In genomic region chr18:13256444-13257305, GRCh38 we compare ENCODE assay signal across 21 cellular contexts. TPM values are rescaled to one million over a fixed set of nuclear protein-coding genes. Genes with fewer than 3 reads are reported as not detected.
DNase-seq lines count a peak whose midpoint lies in the region; ATAC-seq and TF ChIP-seq lines count a peak whose summit lies in the region.
"Had no signal": no experiment of that assay in that cellular context is flagged by ENCODE, and none has a peak within 500 bp of the region (broad histone marks: within the 10 kb centered on the region; RNA-seq: fewer than 3 reads in every experiment).

No MANE protein-coding gene starts in this region.

- TF ChIP-seq CTCF in chondrocyte (IDR thresholded peaks at IDR 0.05), result no peak

- peaks cover 68% of the 10 kb centered on the region for H3K4me1 Mint-ChIP-seq in chondrocyte (ENCODE audit: low read depth)

- no peak overlapping the region for H3K4me3 Mint-ChIP-seq in chondrocyte (ENCODE audit: unreplicated experiment)
- H3K4me3 Mint-ChIP-seq: activated T-helper 1 cell treated with anti-CD3 and anti-CD28 coated beads, Interleukin-12 subunit alpha, Interleukin-12 subunit beta, Interleukin-2, Interleukin-4 antibody, amounts not matched to agents 30 ng/mL and 10 ng/mL and 1 ng/mL, durations not matched to agents 14 hours and 24 hours and 36 hours; CD8-positive, alpha-beta T cell; IgD-negative memory B cell had no signal

- H3K27me3 Mint-ChIP-seq in chondrocyte (ENCODE audit: low read depth), result no peaks in the 10 kb centered on the region

- ATAC-seq in GM21390 (IDR thresholded peaks at IDR 0.05; ENCODE audit: unreplicated experiment), result no peak
- ATAC-seq: CD8-positive, alpha-beta T cell; gastrocnemius medialis; right cardiac atrium; stimulated activated naive CD8-positive, alpha-beta T cell treated with anti-CD3 and anti-CD28 coated beads, Interleukin-15, Interleukin-2, amounts not matched to agents 100 U/mL and 50 U/mL, for 24 hours had no signal

- H3K36me3 Mint-ChIP-seq in chondrocyte (ENCODE audit: low read depth), result peaks cover 8% of the 10 kb centered on the region
- H3K36me3 Mint-ChIP-seq: CD8-positive, alpha-beta T cell had no signal

- intact Hi-C loops in posterior vena cava (cut with DNase I), result no loop called here

- DNase-seq in activated CD4-positive, CD25-positive, alpha-beta regulatory T cell treated with anti-CD3 and anti-CD28 coated beads, Interleukin-2, amount 50 U/mL, for 72 hours, result peak; percentile 6
- DNase-seq in activated CD4-positive, CD25-positive, alpha-beta regulatory T cell (lab: John Stamatoyannopoulos, UW), result no peak
- peak; percentile 70 for DNase-seq in NCI-H1092 treated with DMSO at 0.1 percent for 48 hours (lab: John Stamatoyannopoulos, UW)
- no peak for DNase-seq in chondrocyte (ENCODE audit: low spot score)
- peak; percentile 30 for DNase-seq in posterior vena cava (ENCODE audit: low spot score)
- no peak for DNase-seq in nucleus accumbens (lab: John Stamatoyannopoulos, UW)
- DNase-seq in activated CD4-positive, alpha-beta T cell treated with anti-CD3 and anti-CD28 coated beads for 48 hours, result no peak
- DNase-seq: EL; erythroblast; gastrocnemius medialis; HCEC 1CT; left ventricle myocardium inferior; MM.1S; NCI-H2081 treated with DMSO at 0.1 percent for 48 hours; right cardiac atrium; stimulated activated naive CD8-positive, alpha-beta T cell treated with anti-CD3 and anti-CD28 coated beads, Interleukin-15, Interleukin-2, amounts not matched to agents 100 U/mL and 50 U/mL, for 24 hours; SW 1271 had no signal

- no peaks in the 10 kb centered on the region for H3K9me3 Mint-ChIP-seq in chondrocyte (ENCODE audit: low read depth)
- H3K9me3 Mint-ChIP-seq: activated T-helper 1 cell treated with anti-CD3 and anti-CD28 coated beads, Interleukin-12 subunit alpha, Interleukin-12 subunit beta, Interleukin-2, Interleukin-4 antibody, amounts not matched to agents 30 ng/mL and 10 ng/mL and 1 ng/mL, durations not matched to agents 14 hours and 24 hours and 36 hours; CD8-positive, alpha-beta T cell had no signal

- peak overlapping the region; percentile 80 for H3K27ac Mint-ChIP-seq in chondrocyte (ENCODE audit: unreplicated experiment)
- H3K27ac Mint-ChIP-seq: activated T-helper 1 cell treated with anti-CD3 and anti-CD28 coated beads, Interleukin-12 subunit alpha, Interleukin-12 subunit beta, Interleukin-2, Interleukin-4 antibody, amounts not matched to agents 30 ng/mL and 10 ng/mL and 1 ng/mL, durations not matched to agents 14 hours and 24 hours and 36 hours; CD8-positive, alpha-beta T cell had no signal

RNA-seq across cellular contexts. Expression of gene LDLRAD4, which starts 38.1 kb away (rescaled TPM):
- total RNA-seq in chondrocyte (78.2 to 229 TPM (median 80.5 TPM) in 3 replicates), posterior vena cava (10 to 100 TPM; 52.3 to 74.8 TPM)

Comparison
In these comparisons a context has a peak if more than half of its experiments do, and no peak if none do; other contexts are left out.
1. DNase-seq: peak in activated CD4-positive, CD25-positive, alpha-beta regulatory T cell treated with anti-CD3 and anti-CD28 coated beads, Interleukin-2, amount 50 U/mL, for 72 hours (single experiment), NCI-H1092 treated with DMSO at 0.1 percent for 48 hours (single experiment) and posterior vena cava (single experiment); none in activated CD4-positive, CD25-positive, alpha-beta regulatory T cell (0 of 4), chondrocyte (single experiment), nucleus accumbens (0 of 56) and activated CD4-positive, alpha-beta T cell treated with anti-CD3 and anti-CD28 coated beads for 48 hours (single experiment).